ENCODE assay signal across 32 cellular contexts in genomic region chr5:178826216-178826615, GRCh38.
"Had no signal": no experiment of that assay in that cellular context is flagged by ENCODE, and none has a peak within 500 bp of the region (broad histone marks: within the 10 kb centered on the region; RNA-seq: fewer than 3 reads in every experiment).

No MANE protein-coding gene starts in this region.

- DNase-seq: activated CD4-positive, alpha-beta memory T cell treated with anti-CD3 and anti-CD28 coated beads for 36 hours; activated CD4-positive, alpha-beta T cell treated with anti-CD3 and anti-CD28 coated beads, Interleukin-2, amount 10 ng/mL, durations not matched to agents 24 days and 14 days; activated CD4-positive, CD25-positive, alpha-beta regulatory T cell treated with anti-CD3 and anti-CD28 coated beads, Interleukin-2, amount 50 U/mL, for 72 hours; activated CD8-positive, alpha-beta memory T cell treated with anti-CD3 and anti-CD28 coated beads, Interleukin-2, amount 50 U/mL, for 4 hours; activated gamma-delta T cell; activated naive CD4-positive, alpha-beta T cell treated with anti-CD3 and anti-CD28 coated beads, Interleukin-2, amount 10 ng/mL, durations not matched to agents 7 days and 5 days; activated naive CD8-positive, alpha-beta T cell treated with anti-CD3 and anti-CD28 coated beads, Interleukin-2, amount 10 ng/mL, durations not matched to agents 7 days and 5 days; activated T-cell treated with anti-CD3 and anti-CD28 coated beads, Interleukin-2, amount 50 U/mL, for 1 hour; brain microvascular endothelial cell; central memory CD4-positive, alpha-beta T cell; esophagus squamous epithelium; kidney glomerular epithelial cell; lower lobe of right lung; mesendoderm; natural killer cell; occipital lobe; stimulated activated CD4-positive, alpha-beta T cell treated with anti-CD3 and anti-CD28 coated beads, Interleukin-15, amount 100 ng/mL, for 24 hours; stimulated activated CD4-positive, alpha-beta T cell treated with anti-CD3 and anti-CD28 coated beads, Interleukin-2, amount 100 ng/mL, for 24 hours; stimulated activated naive B cell treated with anti-CD40 and anti-IgM and Interleukin-4, amounts not matched to agents 10 μg/mL and 1 μg/mL and 100 μg/mL, for 72 hours; stomach; T-helper 17 cell; T1000; tibial artery; WERI-Rb-1 had no signal

- FAIRE-seq: astrocyte, endothelial cell of umbilical vein, frontal cortex had no signal

- H3K27ac ChIP-seq: brain microvascular endothelial cell, lower lobe of right lung, neural progenitor cell, parathyroid adenoma, right atrium auricular region, stomach, tibial artery, WERI-Rb-1 had no signal

- H3K4me2 ChIP-seq: neural progenitor cell had no signal

- ATAC-seq: left lobe of liver; lower lobe of right lung; natural killer cell; stimulated activated naive B cell treated with anti-CD40 and anti-IgM and Interleukin-4, amounts not matched to agents 10 μg/mL and 1 μg/mL and 100 μg/mL, for 72 hours; T-helper 17 cell had no signal

- H3K27me3 ChIP-seq: brain microvascular endothelial cell, esophagus squamous epithelium, neural progenitor cell, right atrium auricular region had no signal

- H3K79me2 ChIP-seq: parathyroid adenoma had no signal

- H3K4me3 ChIP-seq: esophagus squamous epithelium, lower lobe of right lung, neural progenitor cell, right atrium auricular region, stomach, tibial artery had no signal

- H3K36me3 ChIP-seq: brain microvascular endothelial cell, esophagus squamous epithelium, lower lobe of right lung, neural progenitor cell, right atrium auricular region, stomach, tibial artery, WERI-Rb-1 had no signal

- H3K9me3 ChIP-seq: esophagus squamous epithelium, lower lobe of right lung, right atrium auricular region, stomach, tibial artery had no signal

- H3K27ac Mint-ChIP-seq: activated CD4-positive, alpha-beta memory T cell treated with anti-CD3 and anti-CD28 coated beads for 36 hours; activated CD4-positive, alpha-beta T cell treated with anti-CD3 and anti-CD28 coated beads, Interleukin-2, amount 10 ng/mL, durations not matched to agents 24 days and 14 days; activated naive CD4-positive, alpha-beta T cell treated with anti-CD3 and anti-CD28 coated beads, Interleukin-2, amount 10 ng/mL, durations not matched to agents 7 days and 5 days; activated naive CD8-positive, alpha-beta T cell treated with anti-CD3 and anti-CD28 coated beads, Interleukin-2, amount 10 ng/mL, durations not matched to agents 7 days and 5 days; activated T-helper 1 cell treated with anti-CD3 and anti-CD28 coated beads, Interleukin-12 subunit alpha, Interleukin-12 subunit beta, Interleukin-2, Interleukin-4 antibody, amounts not matched to agents 30 ng/mL and 10 ng/mL and 1 ng/mL, durations not matched to agents 14 hours and 24 hours and 36 hours; natural killer cell; neural progenitor cell; stimulated activated naive B cell treated with anti-CD40 and anti-IgM and Interleukin-4, amounts not matched to agents 10 μg/mL and 1 μg/mL and 100 μg/mL, for 72 hours; T-helper 17 cell had no signal

- H3K9me3 Mint-ChIP-seq: activated CD4-positive, alpha-beta memory T cell treated with anti-CD3 and anti-CD28 coated beads for 36 hours; activated CD4-positive, alpha-beta T cell treated with anti-CD3 and anti-CD28 coated beads, Interleukin-2, amount 10 ng/mL, durations not matched to agents 24 days and 14 days; natural killer cell; stimulated activated naive B cell treated with anti-CD40 and anti-IgM and Interleukin-4, amounts not matched to agents 10 μg/mL and 1 μg/mL and 100 μg/mL, for 72 hours had no signal

- H3K27me3 Mint-ChIP-seq: activated CD4-positive, alpha-beta T cell treated with anti-CD3 and anti-CD28 coated beads, Interleukin-2, amount 10 ng/mL, durations not matched to agents 24 days and 14 days; activated naive CD4-positive, alpha-beta T cell treated with anti-CD3 and anti-CD28 coated beads, Interleukin-2, amount 10 ng/mL, durations not matched to agents 7 days and 5 days; activated naive CD8-positive, alpha-beta T cell treated with anti-CD3 and anti-CD28 coated beads, Interleukin-2, amount 10 ng/mL, durations not matched to agents 7 days and 5 days had no signal

- H3K36me3 Mint-ChIP-seq: activated CD4-positive, alpha-beta memory T cell treated with anti-CD3 and anti-CD28 coated beads for 36 hours; activated naive CD4-positive, alpha-beta T cell treated with anti-CD3 and anti-CD28 coated beads, Interleukin-2, amount 10 ng/mL, durations not matched to agents 7 days and 5 days; activated naive CD8-positive, alpha-beta T cell treated with anti-CD3 and anti-CD28 coated beads, Interleukin-2, amount 10 ng/mL, durations not matched to agents 7 days and 5 days; natural killer cell; neural progenitor cell; stimulated activated naive B cell treated with anti-CD40 and anti-IgM and Interleukin-4, amounts not matched to agents 10 μg/mL and 1 μg/mL and 100 μg/mL, for 72 hours had no signal

- H3K9ac ChIP-seq: neural progenitor cell, parathyroid adenoma had no signal

- H3K4me1 Mint-ChIP-seq: activated CD4-positive, alpha-beta T cell treated with anti-CD3 and anti-CD28 coated beads, Interleukin-2, amount 10 ng/mL, durations not matched to agents 24 days and 14 days; activated naive CD4-positive, alpha-beta T cell treated with anti-CD3 and anti-CD28 coated beads, Interleukin-2, amount 10 ng/mL, durations not matched to agents 7 days and 5 days; activated naive CD8-positive, alpha-beta T cell treated with anti-CD3 and anti-CD28 coated beads, Interleukin-2, amount 10 ng/mL, durations not matched to agents 7 days and 5 days; natural killer cell; neural progenitor cell; stimulated activated naive B cell treated with anti-CD40 and anti-IgM and Interleukin-4, amounts not matched to agents 10 μg/mL and 1 μg/mL and 100 μg/mL, for 72 hours; T-helper 17 cell had no signal

- H3K4me3 Mint-ChIP-seq: activated CD4-positive, alpha-beta memory T cell treated with anti-CD3 and anti-CD28 coated beads for 36 hours; activated CD4-positive, alpha-beta T cell treated with anti-CD3 and anti-CD28 coated beads, Interleukin-2, amount 10 ng/mL, durations not matched to agents 24 days and 14 days; activated naive CD4-positive, alpha-beta T cell treated with anti-CD3 and anti-CD28 coated beads, Interleukin-2, amount 10 ng/mL, durations not matched to agents 7 days and 5 days; activated naive CD8-positive, alpha-beta T cell treated with anti-CD3 and anti-CD28 coated beads, Interleukin-2, amount 10 ng/mL, durations not matched to agents 7 days and 5 days; activated T-helper 1 cell treated with anti-CD3 and anti-CD28 coated beads, Interleukin-12 subunit alpha, Interleukin-12 subunit beta, Interleukin-2, Interleukin-4 antibody, amounts not matched to agents 30 ng/mL and 10 ng/mL and 1 ng/mL, durations not matched to agents 14 hours and 24 hours and 36 hours; natural killer cell; neural progenitor cell; stimulated activated naive B cell treated with anti-CD40 and anti-IgM and Interleukin-4, amounts not matched to agents 10 μg/mL and 1 μg/mL and 100 μg/mL, for 72 hours; T-helper 17 cell had no signal

- H3K4me1 ChIP-seq: lower lobe of right lung, neural progenitor cell, parathyroid adenoma, right atrium auricular region, stomach, tibial artery had no signal

- H2AFZ ChIP-seq: neural progenitor cell, parathyroid adenoma had no signal
